In genomic region chr5:55679556-55679955, GRCh38 we compare ENCODE assay signal across 1 cellular context.
TF ChIP-seq lines count a peak whose summit lies in the region.

No MANE protein-coding gene starts in this region.

TF ChIP-seq in GM23338, 12 proteins besides CTCF, POLR2A, EP300 and RAD21 (continued from another document):
- TF ChIP-seq CREB1 (CRISPR knock-in tag; IDR thresholded peaks at IDR 0.05; ENCODE audit: low read depth) (no peak), JUNB (IDR thresholded peaks at IDR 0.05; ENCODE audit: unreplicated experiment) (no peak), ZNF331 (CRISPR knock-in tag; IDR thresholded peaks at IDR 0.05; ENCODE audit: low read depth) (no peak), REST (IDR thresholded peaks at IDR 0.05; ENCODE audit: unreplicated experiment) (no peak), EZH2 (IDR thresholded peaks at IDR 0.05; ENCODE audit: low read depth, unreplicated experiment) (no peak), NANOG (IDR thresholded peaks at IDR 0.05; ENCODE audit: borderline replicate concordance) (no peak), POLR2AphosphoS5 (IDR thresholded peaks at IDR 0.05; ENCODE audit: low read depth) (no peak)
